35 cellular contexts compared by ENCODE assay signal in genomic region chr19:52567921-52568320, GRCh38.
"Had no signal": no experiment of that assay in that cellular context is flagged by ENCODE, and none has a peak within 500 bp of the region (broad histone marks: within the 10 kb centered on the region; RNA-seq: fewer than 3 reads in every experiment).

No MANE protein-coding gene starts in this region.

- H3K27me3 ChIP-seq: MG63 had no signal

- H3K4me3 ChIP-seq: MG63 had no signal

- DNase-seq: Karpas-422, Kasumi-1, KBM-7, KG1, MG63, MM.1S, MV-4-11, NCI-H1048, NCI-H1092, NCI-H1092 treated with DMSO at 0.1 percent for 48 hours, NCI-H1105, NCI-H1105 treated with DMSO at 0.1 percent for 48 hours, NCI-H1417, NCI-H1417 treated with DMSO at 0.1 percent for 48 hours, NCI-H1436, NCI-H1436 treated with DMSO at 0.1 percent for 48 hours, NCI-H146, NCI-H1694, NCI-H1694 treated with DMSO at 0.1 percent for 48 hours, NCI-H187, NCI-H187 treated with DMSO at 0.1 percent for 48 hours, NCI-H1930, NCI-H2029, NCI-H2029 treated with DMSO at 0.1 percent for 48 hours, NCI-H2081, NCI-H2081 treated with DMSO at 0.1 percent for 48 hours, NCI-H2171, NCI-H2171 treated with DMSO at 0.1 percent for 48 hours, NCI-H2227 treated with DMSO at 0.1 percent for 48 hours, NCI-H226, NCI-H345, NCI-H446, NCI-H446 treated with DMSO at 0.1 percent for 48 hours, NCI-H510A had no signal

- H3K27ac ChIP-seq: KMS-11 had no signal

- H3K9ac ChIP-seq: KMS-11 had no signal

- H3K4me2 ChIP-seq: KMS-11 had no signal
